32 cellular contexts compared by ENCODE assay signal in genomic region chr12:116920939-116921338, GRCh38. TPM values are rescaled to one million over a fixed set of nuclear protein-coding genes. Genes with fewer than 3 reads are reported as not detected.
DNase-seq lines count a peak whose midpoint lies in the region; ATAC-seq and TF ChIP-seq lines count a peak whose summit lies in the region.
"Had no signal": no experiment of that assay in that cellular context is flagged by ENCODE, and none has a peak within 500 bp of the region (broad histone marks: within the 10 kb centered on the region; RNA-seq: fewer than 3 reads in every experiment).

No MANE protein-coding gene starts in this region.

- peaks cover 11% of the 10 kb centered on the region for H3K36me3 Mint-ChIP-seq in T-helper 1 cell treated with Interleukin-12 subunit alpha and Interleukin-12 subunit beta and Interleukin-4 antibody, amounts not matched to agents 30 μg/mL and 1 μg/mL, for 36 hours (ENCODE audit: low read depth)
- peaks cover 21% of the 10 kb centered on the region for H3K36me3 Mint-ChIP-seq in activated naive CD8-positive, alpha-beta T cell treated with anti-CD3 and anti-CD28 coated beads, Interleukin-2, amount 10 ng/mL, durations not matched to agents 7 days and 5 days
- H3K36me3 Mint-ChIP-seq in nephron progenitor cell (ENCODE audit: low read depth) (peaks cover 39% of the 10 kb centered on the region), endothelial cell (ENCODE audit: low read depth, unreplicated experiment) (no peaks in the 10 kb centered on the region)

- peak overlapping the region; percentile 22 for H3K4me3 Mint-ChIP-seq in T-helper 1 cell treated with Interleukin-12 subunit alpha and Interleukin-12 subunit beta and Interleukin-4 antibody, amounts not matched to agents 30 μg/mL and 1 μg/mL, for 36 hours
- H3K4me3 Mint-ChIP-seq in activated naive CD8-positive, alpha-beta T cell treated with anti-CD3 and anti-CD28 coated beads, Interleukin-2, amount 10 ng/mL, durations not matched to agents 7 days and 5 days, result peak overlapping the region; percentile 63
- H3K4me3 Mint-ChIP-seq in nephron progenitor cell (no peak overlapping the region), endothelial cell (ENCODE audit: unreplicated experiment) (no peak overlapping the region)
- H3K4me3 Mint-ChIP-seq: activated T-helper 1 cell treated with anti-CD3 and anti-CD28 coated beads, Interleukin-12 subunit alpha, Interleukin-12 subunit beta, Interleukin-2, Interleukin-4 antibody, amounts not matched to agents 30 ng/mL and 10 ng/mL and 1 ng/mL, durations not matched to agents 14 hours and 24 hours and 36 hours; central memory CD8-positive, alpha-beta T cell; mesothelial cell of epicardium had no signal

- peaks cover 7% of the 10 kb centered on the region for H3K27me3 Mint-ChIP-seq in T-helper 1 cell treated with Interleukin-12 subunit alpha and Interleukin-12 subunit beta and Interleukin-4 antibody, amounts not matched to agents 30 μg/mL and 1 μg/mL, for 36 hours (ENCODE audit: low read depth)
- no peaks in the 10 kb centered on the region for H3K27me3 Mint-ChIP-seq in activated naive CD8-positive, alpha-beta T cell treated with anti-CD3 and anti-CD28 coated beads, Interleukin-2, amount 10 ng/mL, durations not matched to agents 7 days and 5 days
- H3K27me3 Mint-ChIP-seq in nephron progenitor cell (ENCODE audit: low read depth, poor library complexity) (peaks cover 4% of the 10 kb centered on the region), endothelial cell (ENCODE audit: unreplicated experiment) (no peaks in the 10 kb centered on the region)
- H3K27me3 Mint-ChIP-seq: central memory CD8-positive, alpha-beta T cell; T-cell had no signal

- no peak for TF ChIP-seq CTCF in nephron progenitor cell (IDR thresholded peaks at IDR 0.05)
- TF ChIP-seq CTCF in endothelial cell (IDR thresholded peaks at IDR 0.05; ENCODE audit: unreplicated experiment), result no peak

- peaks cover 57% of the 10 kb centered on the region for H3K4me1 Mint-ChIP-seq in T-helper 1 cell treated with Interleukin-12 subunit alpha and Interleukin-12 subunit beta and Interleukin-4 antibody, amounts not matched to agents 30 μg/mL and 1 μg/mL, for 36 hours (ENCODE audit: low read depth)
- peaks cover 74% of the 10 kb centered on the region for H3K4me1 Mint-ChIP-seq in activated naive CD8-positive, alpha-beta T cell treated with anti-CD3 and anti-CD28 coated beads, Interleukin-2, amount 10 ng/mL, durations not matched to agents 7 days and 5 days
- H3K4me1 Mint-ChIP-seq in nephron progenitor cell (peaks cover 20% of the 10 kb centered on the region), endothelial cell (ENCODE audit: unreplicated experiment) (peaks cover 26% of the 10 kb centered on the region)

- POLR2A ChIA-PET in HEK293T (lab: Yijun Ruan, JAX), result no interaction called here
- POLR2A ChIA-PET in activated naive CD8-positive, alpha-beta T cell treated with anti-CD3 and anti-CD28 coated beads, Interleukin-2, amount 10 ng/mL, durations not matched to agents 7 days and 5 days (lab: Charles Lee), result interaction anchor here (1.2 kb wide), 1 partner anchor 10 kb away, joined by 4 read pairs; the partner anchor contains the start of gene FBXW8

- CTCF ChIA-PET in HEK293T (lab: Yijun Ruan, JAX), result no interaction called here

- DNase-seq in T-helper 1 cell (no peak), HEK293T (ENCODE audit: extremely low spot score) (no peak), nephron progenitor cell (no peak), NCI-H1694 treated with DMSO at 0.1 percent for 48 hours (lab: John Stamatoyannopoulos, UW) (no peak), SHP77 treated with DMSO at 0.1 percent for 48 hours (lab: John Stamatoyannopoulos, UW) (no peak), endothelial cell (ENCODE audit: low spot score) (no peak)
- DNase-seq in activated naive CD8-positive, alpha-beta T cell treated with anti-CD3 and anti-CD28 coated beads, Interleukin-2, amount 10 ng/mL, durations not matched to agents 7 days and 5 days, result no peak
- DNase-seq: 8988T; activated CD4-positive, alpha-beta T cell treated with anti-CD3 and anti-CD28 coated beads for 4 hours; Caco-2; DMS79; foreskin keratinocyte; GF-D8; GM23248; hippocampal formation; KG1; left lung; NCI-H1694; NCI-H2171; NCI-H524; NK-92 treated with Interleukin-12 subunit alpha and Interleukin-12 subunit beta, amount 100 ng/mL, for 24 hours; spleen; stimulated activated CD4-positive, alpha-beta T cell treated with anti-CD3 and anti-CD28 coated beads, Interleukin-4, amount 100 ng/mL, for 1 hour; stimulated activated naive CD4-positive, alpha-beta T cell; T-cell; tibial artery had no signal

- H3K27ac Mint-ChIP-seq in T-helper 1 cell treated with Interleukin-12 subunit alpha and Interleukin-12 subunit beta and Interleukin-4 antibody, amounts not matched to agents 30 μg/mL and 1 μg/mL, for 36 hours, result peak overlapping the region; percentile 62
- peak overlapping the region; percentile 52 for H3K27ac Mint-ChIP-seq in activated naive CD8-positive, alpha-beta T cell treated with anti-CD3 and anti-CD28 coated beads, Interleukin-2, amount 10 ng/mL, durations not matched to agents 7 days and 5 days
- H3K27ac Mint-ChIP-seq in nephron progenitor cell (peak overlapping the region; percentile 40), endothelial cell (ENCODE audit: unreplicated experiment) (no peak overlapping the region)
- H3K27ac Mint-ChIP-seq: activated T-helper 1 cell treated with anti-CD3 and anti-CD28 coated beads, Interleukin-12 subunit alpha, Interleukin-12 subunit beta, Interleukin-2, Interleukin-4 antibody, amounts not matched to agents 30 ng/mL and 10 ng/mL and 1 ng/mL, durations not matched to agents 14 hours and 24 hours and 36 hours; mesothelial cell of epicardium had no signal

- no peak for ATAC-seq in activated naive CD8-positive, alpha-beta T cell treated with anti-CD3 and anti-CD28 coated beads, Interleukin-2, amount 10 ng/mL, durations not matched to agents 7 days and 5 days (ENCODE audit: low read depth)
- ATAC-seq: foreskin keratinocyte, Panc1, T-cell had no signal

- no peaks in the 10 kb centered on the region for H3K9me3 Mint-ChIP-seq in T-helper 1 cell treated with Interleukin-12 subunit alpha and Interleukin-12 subunit beta and Interleukin-4 antibody, amounts not matched to agents 30 μg/mL and 1 μg/mL, for 36 hours
- no peaks in the 10 kb centered on the region for H3K9me3 Mint-ChIP-seq in activated naive CD8-positive, alpha-beta T cell treated with anti-CD3 and anti-CD28 coated beads, Interleukin-2, amount 10 ng/mL, durations not matched to agents 7 days and 5 days
- H3K9me3 Mint-ChIP-seq in nephron progenitor cell (no peaks in the 10 kb centered on the region), endothelial cell (ENCODE audit: unreplicated experiment) (no peaks in the 10 kb centered on the region)
- H3K9me3 Mint-ChIP-seq: central memory CD8-positive, alpha-beta T cell; mesothelial cell of epicardium; T-cell had no signal

TF ChIP-seq in HEK293T, 16 proteins besides CTCF, POLR2A, EP300 and RAD21:
- TF ChIP-seq PKNOX1 (IDR thresholded peaks at IDR 0.05), result peak; percentile 83
- TF ChIP-seq FOXK2 (IDR thresholded peaks at IDR 0.05), result no peak
- no peak for TF ChIP-seq ELF4 (IDR thresholded peaks at IDR 0.05)
- no peak for TF ChIP-seq FOXA1 (IDR thresholded peaks at IDR 0.05)
- no peak for TF ChIP-seq L3MBTL2 (conservative IDR thresholded peaks at IDR 0.05)
- no peak for TF ChIP-seq HDGF (IDR thresholded peaks at IDR 0.05; ENCODE audit: borderline replicate concordance)
- TF ChIP-seq ZNF384 (IDR thresholded peaks at IDR 0.05), result no peak

RNA-seq across cellular contexts. Expression of gene FBXW8, which starts 10.2 kb away (rescaled TPM):
- total RNA-seq in activated naive CD8-positive, alpha-beta T cell treated with anti-CD3 and anti-CD28 coated beads, Interleukin-2, amount 10 ng/mL, durations not matched to agents 7 days and 5 days, result 10 to 100 TPM; 12.0 to 14.1 TPM
- 17.8 TPM for total RNA-seq in endothelial cell (ENCODE audit: unreplicated experiment)

RNA-seq across cellular contexts. Expression of gene HRK, which starts 39.7 kb away (rescaled TPM):
- not detected for total RNA-seq in activated naive CD8-positive, alpha-beta T cell treated with anti-CD3 and anti-CD28 coated beads, Interleukin-2, amount 10 ng/mL, durations not matched to agents 7 days and 5 days
- 0.10 TPM for total RNA-seq in endothelial cell (ENCODE audit: unreplicated experiment)
- total RNA-seq: activated T-helper 1 cell treated with anti-CD3 and anti-CD28 coated beads, Interleukin-12 subunit alpha, Interleukin-12 subunit beta, Interleukin-2, Interleukin-4 antibody, amounts not matched to agents 30 ng/mL and 10 ng/mL and 1 ng/mL, durations not matched to agents 14 hours and 24 hours and 36 hours; epithelial cell of proximal tubule; foreskin keratinocyte; GM23248 had no signal

Comparison
In these comparisons a context has a peak if more than half of its experiments do, and no peak if none do; other contexts are left out.
1. H3K4me3 Mint-ChIP-seq: peak in T-helper 1 cell treated with Interleukin-12 subunit alpha and Interleukin-12 subunit beta and Interleukin-4 antibody, amounts not matched to agents 30 μg/mL and 1 μg/mL, for 36 hours (single experiment) and activated naive CD8-positive, alpha-beta T cell treated with anti-CD3 and anti-CD28 coated beads, Interleukin-2, amount 10 ng/mL, durations not matched to agents 7 days and 5 days (single experiment); none in nephron progenitor cell (single experiment) and endothelial cell (single experiment).